Comparison of ENCODE assay signal across 8 cellular contexts in the genomic region with DNA sequence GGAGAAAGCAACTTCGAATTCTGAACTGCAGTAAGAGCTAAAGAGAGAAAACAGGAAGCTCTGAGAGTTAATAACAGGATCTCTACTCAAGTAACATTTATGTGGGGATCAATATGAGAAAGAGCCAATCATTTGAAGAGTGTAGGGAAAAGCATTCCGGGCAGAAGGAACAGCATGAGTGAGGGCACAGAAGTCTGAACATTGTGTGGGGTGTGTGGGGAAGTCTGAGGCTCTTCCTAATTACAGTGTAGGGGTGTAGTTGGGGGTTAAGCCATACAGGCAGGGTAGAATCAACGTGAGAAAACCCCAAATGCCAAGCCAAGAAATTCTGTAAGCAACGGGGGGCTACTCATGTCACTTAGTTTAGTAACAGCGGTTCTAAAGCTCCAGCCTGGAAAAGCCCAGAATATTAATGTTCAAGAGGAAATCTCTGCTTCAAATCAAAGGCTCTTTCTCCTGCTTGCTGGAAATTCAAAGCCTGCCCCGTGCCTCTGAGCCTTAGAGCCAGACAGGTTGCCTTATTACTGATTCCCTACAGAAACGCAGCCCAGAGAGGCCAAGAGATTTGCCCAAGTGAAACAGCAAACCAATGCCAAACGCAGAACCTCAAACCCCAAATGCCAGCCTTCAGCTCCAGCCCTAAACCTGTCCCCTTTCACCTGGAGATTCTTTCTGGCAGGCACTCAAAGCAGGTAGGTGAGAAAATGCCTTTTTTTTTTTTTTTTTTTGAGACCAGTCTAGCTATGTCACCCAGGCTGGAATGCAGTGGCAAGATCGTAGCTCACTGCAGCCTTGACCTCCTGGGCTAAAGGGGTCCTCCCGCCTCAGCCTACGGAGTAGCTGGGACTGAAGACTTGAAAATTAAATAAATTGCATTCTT. TPM values are rescaled to one million over a fixed set of nuclear protein-coding genes. Genes with fewer than 3 reads are reported as not detected.
DNase-seq lines count a peak whose midpoint lies in the region; ATAC-seq and TF ChIP-seq lines count a peak whose summit lies in the region.

No MANE protein-coding gene starts in this region.

- H3K27ac ChIP-seq in GM23338 (ENCODE audit: low read depth) = 0 out of 2 replicates have a peak overlapping the region, but pooled peaks have one; percentile 84
- peak overlapping the region; percentile 94 to 97 for H3K27ac ChIP-seq in esophagus (ENCODE audit: low read depth in 2 of 2, low read length in 1 of 2)
- H3K27ac ChIP-seq in skeletal muscle tissue (ENCODE audit: low read depth, low read length) = peak overlapping the region; percentile 86

- H3K4me3 Mint-ChIP-seq in GM23338 = peak overlapping the region; percentile 43

- peak overlapping the region in 2 of 3 donors; percentile 14 to 81 for H3K9ac ChIP-seq in skeletal muscle tissue (ENCODE audit: low read depth in 1 of 3, low read length in 3 of 3)

- H3K4me1 ChIP-seq in GM23338 (ENCODE audit: insufficient read depth) (peaks cover 34% of the 10 kb centered on the region), esophagus (ENCODE audit: control insufficient read depth in 2 of 2, insufficient read depth in 2 of 2, low read length in 1 of 2) (peaks cover 18 to 43% of the 10 kb centered on the region in 2 donors), skeletal muscle tissue (ENCODE audit: control insufficient read depth in 3 of 3, insufficient read depth in 3 of 3, low read length in 3 of 3) (peaks cover 51 to 76% (median 53%) of the 10 kb centered on the region in 3 donors)

- ATAC-seq in GM23338 (no peak), HG03571 (IDR thresholded peaks at IDR 0.05; ENCODE audit: unreplicated experiment) (no peak), HG03565 (IDR thresholded peaks at IDR 0.05; ENCODE audit: unreplicated experiment) (no peak)

- H3K9me2 ChIP-seq in GM23338 (ENCODE audit: insufficient read depth) = no peaks in the 10 kb centered on the region

- H3K4me3 ChIP-seq in GM23338 (peak overlapping the region; percentile 61), esophagus (ENCODE audit: low read depth in 1 of 2, low read length in 2 of 2) (peak overlapping the region in 1 of 2 donors; percentile 35), skeletal muscle tissue (ENCODE audit: low read length in 3 of 3) (peak overlapping the region in 1 of 3 donors; percentile 36)

- H3K27me3 ChIP-seq in GM23338 (ENCODE audit: insufficient read depth) (no peaks in the 10 kb centered on the region), esophagus (ENCODE audit: control insufficient read depth in 1 of 2, insufficient read depth in 2 of 2, low read length in 2 of 2) (no peaks in the 10 kb centered on the region), skeletal muscle tissue (ENCODE audit: control insufficient read depth in 3 of 3, insufficient read depth in 3 of 3, low read length in 3 of 3) (no peaks in the 10 kb centered on the region)

- 61 to 66% methylated on average over 11 of the region's 11 CpGs for WGBS in esophagus, 2 donors

- H3K4me2 ChIP-seq in GM23338 = peak overlapping the region; percentile 87

- H3K36me3 ChIP-seq in GM23338 (ENCODE audit: insufficient read depth) = no peaks in the 10 kb centered on the region
- no peaks in the 10 kb centered on the region for H3K36me3 ChIP-seq in esophagus (ENCODE audit: control insufficient read depth in 2 of 2, insufficient read depth in 2 of 2, low read length in 1 of 2)
- no peaks in the 10 kb centered on the region for H3K36me3 ChIP-seq in skeletal muscle tissue (ENCODE audit: control insufficient read depth in 3 of 3, insufficient read depth in 3 of 3, low read length in 3 of 3)

- H3K36me3 Mint-ChIP-seq in GM23338 (ENCODE audit: low read depth) = no peaks in the 10 kb centered on the region; the same call in 2 of the 3 replicates

- no peak for TF ChIP-seq CTCF in GM23338 (conservative IDR thresholded peaks at IDR 0.05; ENCODE audit: low read depth in 2 of 2)

- no peaks in the 10 kb centered on the region for H4K20me1 ChIP-seq in GM23338 (replicated peaks; ENCODE audit: insufficient read depth)

- DNase-seq in GM23338 (ENCODE audit: low spot score) (no peak), RPMI8226 (peak; percentile 70), NCI-H1105 treated with DMSO at 0.1 percent for 48 hours (lab: John Stamatoyannopoulos, UW) (no peak)
- DNase-seq in activated CD4-positive, alpha-beta T cell treated with anti-CD3 and anti-CD28 coated beads for 4 hours = no peak

- peaks cover 20% of the 10 kb centered on the region for H3K27me3 Mint-ChIP-seq in GM23338 (ENCODE audit: insufficient read depth, low read depth, poor library complexity)

- 0 out of 2 replicates have a peak overlapping the region, but pooled peaks have one; percentile 4 for H3K27ac Mint-ChIP-seq in GM23338

- H3K4me1 Mint-ChIP-seq in GM23338 = peaks cover 57% of the 10 kb centered on the region

- no peaks in the 10 kb centered on the region for H3K79me2 ChIP-seq in GM23338 (replicated peaks; ENCODE audit: insufficient read depth)

- H3F3A ChIP-seq in GM23338 (replicated peaks; ENCODE audit: low read depth) = peaks cover 13% of the 10 kb centered on the region

- no peaks in the 10 kb centered on the region; the same call in 2 of the 3 replicates for H3K9me3 Mint-ChIP-seq in GM23338

- H2AFZ ChIP-seq in GM23338 = peak overlapping the region; percentile 92

- H3K9me3 ChIP-seq in esophagus (ENCODE audit: control insufficient read depth in 2 of 2, insufficient read depth in 1 of 2, low read depth in 1 of 2, low read length in 1 of 2) = no peaks in the 10 kb centered on the region
- H3K9me3 ChIP-seq in skeletal muscle tissue (ENCODE audit: control insufficient read depth in 3 of 3, low read length in 3 of 3) = no peaks in the 10 kb centered on the region

TF ChIP-seq in GM23338, 12 proteins besides CTCF, POLR2A, EP300 and RAD21 (continues in another document):
- TF ChIP-seq STAT1 (IDR thresholded peaks at IDR 0.05; ENCODE audit: unreplicated experiment) = no peak
- no peak for TF ChIP-seq JUNB (IDR thresholded peaks at IDR 0.05; ENCODE audit: unreplicated experiment)
- no peak for TF ChIP-seq POLR2AphosphoS5 (IDR thresholded peaks at IDR 0.05; ENCODE audit: low read depth)
- TF ChIP-seq ZNF462 (CRISPR knock-in tag; IDR thresholded peaks at IDR 0.05) = no peak

RNA-seq across cellular contexts. Expression of gene DNAJB12, which starts 36.1 kb away (rescaled TPM):
- 13.0 and 16.0 TPM in 2 replicates for total RNA-seq in GM23338 (2014; rRNA removed; shearing (Covaris generic))
- polyA plus RNA-seq in GM23338 (2016; fragmentation: Nextera tagmentation; extraction: Ambion mirVana) = 12.6 and 12.8 TPM in 2 replicates
- polyA plus RNA-seq in esophagus = 10 to 100 TPM; 18.4 to 20.7 TPM
- 13.0 TPM for total RNA-seq in skeletal muscle tissue

RNA-seq across cellular contexts. Expression of gene DDIT4, which starts 44.9 kb away (rescaled TPM):
- 110 and 136 TPM in 2 replicates for total RNA-seq in GM23338 (2014; rRNA removed; shearing (Covaris generic))
- polyA plus RNA-seq in GM23338 (2016; fragmentation: Nextera tagmentation; extraction: Ambion mirVana) = 108 and 114 TPM in 2 replicates
- 100 to 1,000 TPM; 230 to 332 TPM for polyA plus RNA-seq in esophagus
- total RNA-seq in skeletal muscle tissue = 87.2 TPM
